Comparison of ENCODE assay signal across 8 cellular contexts in the genomic region with DNA sequence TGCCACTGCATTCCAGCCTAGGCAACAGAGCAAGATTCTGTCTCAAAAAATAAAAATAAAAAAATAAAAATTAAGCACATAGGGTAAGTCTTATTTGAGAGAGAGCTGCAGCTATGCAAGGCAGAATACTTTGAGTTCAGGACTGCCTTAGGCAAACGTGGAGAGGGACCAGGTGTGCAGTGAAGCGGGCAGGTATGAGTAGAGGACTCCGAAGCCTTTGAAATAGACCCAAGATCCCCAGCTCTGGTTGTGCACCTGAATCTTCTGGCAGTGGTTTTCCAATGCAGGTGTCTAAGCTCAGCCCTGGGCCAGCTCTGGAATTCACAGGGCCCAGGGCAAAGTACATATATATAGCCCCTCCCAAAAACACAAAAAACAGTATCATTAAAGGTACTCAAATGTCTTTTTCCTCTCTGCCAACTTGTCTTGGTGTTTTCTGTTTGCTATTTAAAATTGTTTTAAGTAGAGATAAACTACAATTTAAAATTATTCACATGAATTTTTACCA.
"Had no signal": no experiment of that assay in that cellular context is flagged by ENCODE, and none has a peak within 500 bp of the region (broad histone marks: within the 10 kb centered on the region; RNA-seq: fewer than 3 reads in every experiment).

No MANE protein-coding gene starts in this region.

- H3K4me2 ChIP-seq: GM23338, KMS-11 had no signal

- ATAC-seq: GM23338, HCT116 had no signal

- H3K9me3 ChIP-seq: HAP-1 had no signal

- H2AFZ ChIP-seq: GM23338 had no signal

- FAIRE-seq: HTR-8/SVneo had no signal

- H3K9ac ChIP-seq: KMS-11 had no signal

- DNase-seq: H7, HFFc6, KBM-7 had no signal

- H3K4me1 ChIP-seq: HAP-1 had no signal

- H3K27ac ChIP-seq: KMS-11 had no signal

- H3K36me3 ChIP-seq: HAP-1 had no signal

- H3K4me3 ChIP-seq: GM23338, HAP-1 had no signal
